14 cellular contexts compared by ENCODE assay signal in genomic region chrX:15438332-15438731, GRCh38.
DNase-seq lines count a peak whose midpoint lies in the region; ATAC-seq and TF ChIP-seq lines count a peak whose summit lies in the region.
"Had no signal": no experiment of that assay in that cellular context is flagged by ENCODE, and none has a peak within 500 bp of the region (broad histone marks: within the 10 kb centered on the region; RNA-seq: fewer than 3 reads in every experiment).

No MANE protein-coding gene starts in this region.

- ATAC-seq in GM19324 (IDR thresholded peaks at IDR 0.05; ENCODE audit: low FRiP score, unreplicated experiment) (peak; percentile 71), HG02623 (IDR thresholded peaks at IDR 0.05; ENCODE audit: unreplicated experiment) (peak; percentile 67), HG03558 (IDR thresholded peaks at IDR 0.05; ENCODE audit: extremely low read depth, unreplicated experiment) (peak; percentile 83)

- in situ Hi-C loops in KBM-7 (cut with MboI; ENCODE audit: low pct_unique_long_range_greater_than_20kb, low sequenced_read_pairs), result no loop called here

- no peak for TF ChIP-seq CTCF in GM10266 (IDR thresholded peaks at IDR 0.05; ENCODE audit: control insufficient read depth, insufficient read depth, low read depth, missing control alignments)

- DNase-seq in GM10266 (ENCODE audit: extremely low spot score) (peak; percentile 7), NCI-H2107 (lab: John Stamatoyannopoulos, UW) (no peak), NCI-H1694 treated with DMSO at 0.1 percent for 48 hours (lab: John Stamatoyannopoulos, UW) (no peak), KBM-7 (no peak), cortex of kidney (lab: John Stamatoyannopoulos, UW) (no peak)
- DNase-seq: activated B cell treated with CpG ODN at 0.5 μM for 24 hours; activated T-cell treated with anti-CD3 and anti-CD28 coated beads, Interleukin-2, amount 50 U/mL, for 48 hours; DMS53; endodermal cell; NCI-H446 treated with DMSO at 0.1 percent for 48 hours; SJCRH30 had no signal
